In genomic region chr17:66975188-66975587, GRCh38 we compare ENCODE assay signal across 18 cellular contexts. TPM values are rescaled to one million over a fixed set of nuclear protein-coding genes. Genes with fewer than 3 reads are reported as not detected.
"Had no signal": no experiment of that assay in that cellular context is flagged by ENCODE, and none has a peak within 500 bp of the region (broad histone marks: within the 10 kb centered on the region; RNA-seq: fewer than 3 reads in every experiment).

No MANE protein-coding gene starts in this region.

- H3K4me1 Mint-ChIP-seq: IgD-negative memory B cell had no signal

- H3K27ac Mint-ChIP-seq: IgD-negative memory B cell had no signal

- H3K4me3 Mint-ChIP-seq: IgD-negative memory B cell had no signal

- H3K27ac ChIP-seq: RWPE1 had no signal

- DNase-seq: NCI-H1048, NCI-H1105, NCI-H1417, NCI-H1436 treated with DMSO at 0.1 percent for 48 hours, NCI-H1694, NCI-H187 treated with DMSO at 0.1 percent for 48 hours, NCI-H2029 treated with DMSO at 0.1 percent for 48 hours, NCI-H2107, NCI-H2227 treated with DMSO at 0.1 percent for 48 hours, NCI-H526 treated with DMSO at 0.1 percent for 48 hours, NCI-H774 had no signal

RNA-seq across cellular contexts. Expression of gene CACNG4, which starts 10.7 kb away (rescaled TPM):
- total RNA-seq: HT1080; LHCN-M2; MCF 10A; SK-MEL-5; T-helper 1 cell treated with Interleukin-12 subunit alpha and Interleukin-12 subunit beta and Interleukin-4 antibody, amounts not matched to agents 30 ng/mL and 1 ng/mL, for 36 hours had no signal
- polyA plus RNA-seq: IgD-negative memory B cell had no signal
